ENCODE assay signal across 9 cellular contexts in genomic region chr11:120612363-120613263, GRCh38.
DNase-seq lines count a peak whose midpoint lies in the region; ATAC-seq and TF ChIP-seq lines count a peak whose summit lies in the region.
"Had no signal": no experiment of that assay in that cellular context is flagged by ENCODE, and none has a peak within 500 bp of the region (broad histone marks: within the 10 kb centered on the region; RNA-seq: fewer than 3 reads in every experiment).

No MANE protein-coding gene starts in this region.

- CTCF ChIA-PET in Caco-2 (lab: Charles Lee) (interaction anchor here (0.7 to 1.5 kb wide), 2 partner anchors 72 to 628 kb away, joined by 3 to 10 read pairs; no protein-coding TSS in a partner anchor), WTC11 (lab: Charles Lee) (interaction anchor here (0.6 to 1.6 kb wide), 4 partner anchors 10 to 101 kb away, joined by 3 to 5 read pairs (median 4); partner anchors contain the start of gene GRIK4)

- no peaks in the 10 kb centered on the region for H3K27me3 Mint-ChIP-seq in Caco-2 (ENCODE audit: insufficient read depth, unreplicated experiment)
- no peaks in the 10 kb centered on the region; the same call in none of the 2 replicates for H3K27me3 Mint-ChIP-seq in WTC11 (ENCODE audit: low read depth)

- H3K27ac ChIP-seq in upper lobe of left lung: peak overlapping the region; percentile 2 to 69 (median 40)
- H3K27ac ChIP-seq: parathyroid adenoma had no signal

- POLR2A ChIA-PET in Caco-2 (lab: Charles Lee) (no interaction called here), WTC11 (lab: Charles Lee) (no interaction called here)

- peak; percentile 44 to 69 for DNase-seq in Caco-2
- DNase-seq in cardiac fibroblast (ENCODE audit: low read depth in 2 of 2): peak; percentile 5 to 21
- peak in 1 of 2 donors; percentile 31 for DNase-seq in upper lobe of left lung
- DNase-seq in WTC11 (ENCODE audit: low spot score): no peak
- DNase-seq in cortex of kidney (lab: John Stamatoyannopoulos, UW): no peak
- DNase-seq in posterior cingulate gyrus: no peak

- ATAC-seq in GM19328 (IDR thresholded peaks at IDR 0.05; ENCODE audit: unreplicated experiment): peak; percentile 90
- ATAC-seq in HG03159 (IDR thresholded peaks at IDR 0.05; ENCODE audit: unreplicated experiment): peak; percentile 89
- ATAC-seq in upper lobe of left lung (ENCODE audit: low FRiP score in 2 of 2): no peak
- ATAC-seq in WTC11: no peak

- H3K36me3 ChIP-seq in Caco-2 (ENCODE audit: control insufficient read depth, insufficient read depth, low read length) (no peaks in the 10 kb centered on the region), upper lobe of left lung (no peaks in the 10 kb centered on the region)

- H3K27ac Mint-ChIP-seq in Caco-2 (ENCODE audit: unreplicated experiment): peak overlapping the region; percentile 72
- H3K27ac Mint-ChIP-seq in WTC11: no peak overlapping the region

- 60 to 65% methylated on average over 9 of the region's 9 CpGs for WGBS in upper lobe of left lung, 2 donors

- H3K4me1 ChIP-seq in Caco-2 (peaks cover 19% of the 10 kb centered on the region), upper lobe of left lung (peaks cover 0 to 9% (median 6%) of the 10 kb centered on the region in 4 donors)
- H3K4me1 ChIP-seq: parathyroid adenoma had no signal

- H3K4me3 ChIP-seq in Caco-2 (ENCODE audit: low read depth, low read length) (no peak overlapping the region), cardiac fibroblast (replicated peaks in 1 of 2; ENCODE audit: low read depth in 2 of 2, low read length in 2 of 2) (no peak overlapping the region), upper lobe of left lung (no peak overlapping the region)

- H3K36me3 Mint-ChIP-seq in Caco-2 (ENCODE audit: insufficient read depth, unreplicated experiment) (no peaks in the 10 kb centered on the region), WTC11 (peaks cover 8% of the 10 kb centered on the region)

- no peak for TF ChIP-seq POLR2A in upper lobe of left lung (IDR thresholded peaks at IDR 0.05)

- peak overlapping the region; percentile 12 for H3K4me3 Mint-ChIP-seq in Caco-2 (ENCODE audit: unreplicated experiment)
- no peak overlapping the region for H3K4me3 Mint-ChIP-seq in WTC11

- H3K9me3 ChIP-seq in Caco-2 (peaks cover 9% of the 10 kb centered on the region), upper lobe of left lung (peaks cover 0 to 2% (median 0%) of the 10 kb centered on the region in 4 donors)

- no peak for TF ChIP-seq EP300 in upper lobe of left lung (IDR thresholded peaks at IDR 0.05)

- intact Hi-C loops in Caco-2 (cut with micrococcal nuclease; ENCODE audit: unreplicated experiment): loop anchor here (5.0 kb wide), 1 partner anchor 85 kb away; no protein-coding TSS in a partner anchor
- intact Hi-C loops in posterior cingulate gyrus (cut with DNase I): no loop called here

- H3K9me3 Mint-ChIP-seq in Caco-2 (ENCODE audit: unreplicated experiment): peaks cover 6% of the 10 kb centered on the region
- H3K9me3 Mint-ChIP-seq in WTC11: peaks cover 8% of the 10 kb centered on the region

- TF ChIP-seq CTCF in Caco-2 (IDR thresholded peaks at IDR 0.05; ENCODE audit: insufficient read depth in 1 of 2, low read depth in 1 of 2, low read length in 1 of 2, severe bottlenecking in 1 of 2, unreplicated experiment in 1 of 2) (no peak), cardiac fibroblast (IDR thresholded peaks at IDR 0.05; ENCODE audit: low read depth, low read length) (no peak), upper lobe of left lung (IDR thresholded peaks at IDR 0.05) (no peak), WTC11 (IDR thresholded peaks at IDR 0.05) (no peak)

- BruUV-seq in Caco-2 (replicated peaks; lab: Mats Ljungman, UMichigan): no TSS peak

- peaks cover 32% of the 10 kb centered on the region for H3K4me1 Mint-ChIP-seq in Caco-2 (ENCODE audit: low read depth, unreplicated experiment)
- peaks cover 46% of the 10 kb centered on the region for H3K4me1 Mint-ChIP-seq in WTC11

- no peaks in the 10 kb centered on the region for H3K27me3 ChIP-seq in Caco-2 (replicated peaks; ENCODE audit: control insufficient read depth, insufficient read depth, low read length)
- no peaks in the 10 kb centered on the region for H3K27me3 ChIP-seq in upper lobe of left lung

TF ChIP-seq in WTC11, 78 proteins besides CTCF, POLR2A, EP300 and RAD21 (continues in another document):
- no peak for TF ChIP-seq ZNF138 (CRISPR knock-in tag; conservative IDR thresholded peaks at IDR 0.05)
- TF ChIP-seq ZNF532 (CRISPR knock-in tag; IDR thresholded peaks at IDR 0.05; ENCODE audit: borderline replicate concordance): no peak
- TF ChIP-seq, protein P1, sequence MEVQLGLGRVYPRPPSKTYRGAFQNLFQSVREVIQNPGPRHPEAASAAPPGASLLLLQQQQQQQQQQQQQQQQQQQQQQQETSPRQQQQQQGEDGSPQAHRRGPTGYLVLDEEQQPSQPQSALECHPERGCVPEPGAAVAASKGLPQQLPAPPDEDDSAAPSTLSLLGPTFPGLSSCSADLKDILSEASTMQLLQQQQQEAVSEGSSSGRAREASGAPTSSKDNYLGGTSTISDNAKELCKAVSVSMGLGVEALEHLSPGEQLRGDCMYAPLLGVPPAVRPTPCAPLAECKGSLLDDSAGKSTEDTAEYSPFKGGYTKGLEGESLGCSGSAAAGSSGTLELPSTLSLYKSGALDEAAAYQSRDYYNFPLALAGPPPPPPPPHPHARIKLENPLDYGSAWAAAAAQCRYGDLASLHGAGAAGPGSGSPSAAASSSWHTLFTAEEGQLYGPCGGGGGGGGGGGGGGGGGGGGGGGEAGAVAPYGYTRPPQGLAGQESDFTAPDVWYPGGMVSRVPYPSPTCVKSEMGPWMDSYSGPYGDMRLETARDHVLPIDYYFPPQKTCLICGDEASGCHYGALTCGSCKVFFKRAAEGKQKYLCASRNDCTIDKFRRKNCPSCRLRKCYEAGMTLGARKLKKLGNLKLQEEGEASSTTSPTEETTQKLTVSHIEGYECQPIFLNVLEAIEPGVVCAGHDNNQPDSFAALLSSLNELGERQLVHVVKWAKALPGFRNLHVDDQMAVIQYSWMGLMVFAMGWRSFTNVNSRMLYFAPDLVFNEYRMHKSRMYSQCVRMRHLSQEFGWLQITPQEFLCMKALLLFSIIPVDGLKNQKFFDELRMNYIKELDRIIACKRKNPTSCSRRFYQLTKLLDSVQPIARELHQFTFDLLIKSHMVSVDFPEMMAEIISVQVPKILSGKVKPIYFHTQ (CRISPR knock-in tag; IDR thresholded peaks at IDR 0.05): no peak
- TF ChIP-seq PRDM15 (CRISPR knock-in tag; IDR thresholded peaks at IDR 0.05): no peak

Comparison
In these comparisons a context has a peak if more than half of its experiments do, and no peak if none do; other contexts are left out.
1. DNase-seq: peak in Caco-2 (2 of 2) and cardiac fibroblast (2 of 2); none in WTC11 (single experiment), cortex of kidney (single experiment) and posterior cingulate gyrus (0 of 10).
2. ATAC-seq: peak in GM19328 (single experiment) and HG03159 (single experiment); none in upper lobe of left lung (0 of 2) and WTC11 (single experiment).